24 cellular contexts compared by ENCODE assay signal in genomic region chr14:104964546-104964945, GRCh38. TPM values are rescaled to one million over a fixed set of nuclear protein-coding genes. Genes with fewer than 3 reads are reported as not detected.
"Had no signal": no experiment of that assay in that cellular context is flagged by ENCODE, and none has a peak within 500 bp of the region (broad histone marks: within the 10 kb centered on the region; RNA-seq: fewer than 3 reads in every experiment).

No MANE protein-coding gene starts in this region.

- H3K27ac ChIP-seq: coronary artery, pancreas, testis, tibial artery had no signal

- H3K9me3 Mint-ChIP-seq: naive thymus-derived CD4-positive, alpha-beta T cell; stimulated activated memory B cell treated with anti-CD40 and anti-IgM and Interleukin-4, amounts not matched to agents 10 μg/mL and 1 μg/mL and 100 μg/mL, for 72 hours; type B pancreatic cell had no signal

- H3K36me3 ChIP-seq: pancreas, sigmoid colon, tibial artery had no signal

- H3K27ac Mint-ChIP-seq: naive thymus-derived CD4-positive, alpha-beta T cell; progenitor cell of endocrine pancreas; stimulated activated memory B cell treated with anti-CD40 and anti-IgM and Interleukin-4, amounts not matched to agents 10 μg/mL and 1 μg/mL and 100 μg/mL, for 72 hours; type B pancreatic cell had no signal

- DNase-seq: dermis blood vessel endothelial cell; effector memory CD4-positive, alpha-beta T cell; esophagus squamous epithelium; foreskin melanocyte; mesendoderm; midbrain; occipital lobe; pancreas; sigmoid colon; stimulated activated CD4-positive, alpha-beta T cell treated with anti-CD3 and anti-CD28 coated beads, Interleukin-4, amount 100 ng/mL, for 4 hours; stimulated activated naive CD8-positive, alpha-beta T cell treated with anti-CD3 and anti-CD28 coated beads, Interleukin-15, Interleukin-2, amounts not matched to agents 100 U/mL and 50 U/mL, for 24 hours; substantia nigra; testis had no signal

- H3K36me3 Mint-ChIP-seq: naive thymus-derived CD4-positive, alpha-beta T cell; stimulated activated memory B cell treated with anti-CD40 and anti-IgM and Interleukin-4, amounts not matched to agents 10 μg/mL and 1 μg/mL and 100 μg/mL, for 72 hours; type B pancreatic cell had no signal

- H3K4me3 Mint-ChIP-seq: naive thymus-derived CD4-positive, alpha-beta T cell; stimulated activated memory B cell treated with anti-CD40 and anti-IgM and Interleukin-4, amounts not matched to agents 10 μg/mL and 1 μg/mL and 100 μg/mL, for 72 hours; type B pancreatic cell had no signal

- H3K9me3 ChIP-seq: esophagus squamous epithelium, pancreas, sigmoid colon, testis, tibial artery had no signal

- H3K4me1 ChIP-seq: pancreas had no signal

- H3K27me3 ChIP-seq: pancreas, sigmoid colon, testis, tibial artery had no signal

- H3K4me3 ChIP-seq: coronary artery, esophagus squamous epithelium, pancreas, sigmoid colon, testis, tibial artery had no signal

- H3K4me1 Mint-ChIP-seq: naive thymus-derived CD4-positive, alpha-beta T cell had no signal

- ATAC-seq: left lobe of liver; naive thymus-derived CD4-positive, alpha-beta T cell; pancreas; stimulated activated memory B cell treated with anti-CD40 and anti-IgM and Interleukin-4, amounts not matched to agents 10 μg/mL and 1 μg/mL and 100 μg/mL, for 72 hours; stimulated activated naive CD8-positive, alpha-beta T cell treated with anti-CD3 and anti-CD28 coated beads, Interleukin-15, Interleukin-2, amounts not matched to agents 100 U/mL and 50 U/mL, for 24 hours had no signal

RNA-seq across cellular contexts. Expression of gene AHNAK2, which starts 13.6 kb away (rescaled TPM):
- polyA plus RNA-seq: naive thymus-derived CD4-positive, alpha-beta T cell had no signal

RNA-seq across cellular contexts. Expression of gene PLD4, which starts 39.9 kb away (rescaled TPM):
- total RNA-seq: epithelial cell of proximal tubule, left lobe of liver, lung microvascular endothelial cell had no signal
- polyA plus RNA-seq: keratinocyte, neural cell had no signal
